Comparison of ENCODE assay signal across 1 cellular context in the genomic region with DNA sequence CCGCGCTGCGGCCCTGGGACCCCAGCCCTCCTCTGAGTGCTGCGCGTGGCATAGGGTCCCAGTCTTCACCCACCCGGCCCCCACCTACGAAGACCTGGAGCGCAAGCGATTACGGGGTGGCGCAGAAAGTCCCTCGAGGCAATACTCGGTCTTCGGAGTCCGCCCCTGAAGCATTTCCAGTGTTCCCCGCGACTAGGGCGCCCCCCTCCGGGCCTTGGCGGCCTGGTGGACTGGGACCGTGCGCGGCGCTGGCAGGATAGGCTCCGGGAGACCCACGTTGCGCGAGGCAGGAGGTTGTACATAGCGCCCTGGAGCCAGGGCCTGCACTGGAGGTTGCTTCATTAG.
TF ChIP-seq lines count a peak whose summit lies in the region.

No MANE protein-coding gene starts in this region.

TF ChIP-seq in GM23338, 12 proteins besides CTCF, POLR2A, EP300 and RAD21:
- TF ChIP-seq, protein P1, sequence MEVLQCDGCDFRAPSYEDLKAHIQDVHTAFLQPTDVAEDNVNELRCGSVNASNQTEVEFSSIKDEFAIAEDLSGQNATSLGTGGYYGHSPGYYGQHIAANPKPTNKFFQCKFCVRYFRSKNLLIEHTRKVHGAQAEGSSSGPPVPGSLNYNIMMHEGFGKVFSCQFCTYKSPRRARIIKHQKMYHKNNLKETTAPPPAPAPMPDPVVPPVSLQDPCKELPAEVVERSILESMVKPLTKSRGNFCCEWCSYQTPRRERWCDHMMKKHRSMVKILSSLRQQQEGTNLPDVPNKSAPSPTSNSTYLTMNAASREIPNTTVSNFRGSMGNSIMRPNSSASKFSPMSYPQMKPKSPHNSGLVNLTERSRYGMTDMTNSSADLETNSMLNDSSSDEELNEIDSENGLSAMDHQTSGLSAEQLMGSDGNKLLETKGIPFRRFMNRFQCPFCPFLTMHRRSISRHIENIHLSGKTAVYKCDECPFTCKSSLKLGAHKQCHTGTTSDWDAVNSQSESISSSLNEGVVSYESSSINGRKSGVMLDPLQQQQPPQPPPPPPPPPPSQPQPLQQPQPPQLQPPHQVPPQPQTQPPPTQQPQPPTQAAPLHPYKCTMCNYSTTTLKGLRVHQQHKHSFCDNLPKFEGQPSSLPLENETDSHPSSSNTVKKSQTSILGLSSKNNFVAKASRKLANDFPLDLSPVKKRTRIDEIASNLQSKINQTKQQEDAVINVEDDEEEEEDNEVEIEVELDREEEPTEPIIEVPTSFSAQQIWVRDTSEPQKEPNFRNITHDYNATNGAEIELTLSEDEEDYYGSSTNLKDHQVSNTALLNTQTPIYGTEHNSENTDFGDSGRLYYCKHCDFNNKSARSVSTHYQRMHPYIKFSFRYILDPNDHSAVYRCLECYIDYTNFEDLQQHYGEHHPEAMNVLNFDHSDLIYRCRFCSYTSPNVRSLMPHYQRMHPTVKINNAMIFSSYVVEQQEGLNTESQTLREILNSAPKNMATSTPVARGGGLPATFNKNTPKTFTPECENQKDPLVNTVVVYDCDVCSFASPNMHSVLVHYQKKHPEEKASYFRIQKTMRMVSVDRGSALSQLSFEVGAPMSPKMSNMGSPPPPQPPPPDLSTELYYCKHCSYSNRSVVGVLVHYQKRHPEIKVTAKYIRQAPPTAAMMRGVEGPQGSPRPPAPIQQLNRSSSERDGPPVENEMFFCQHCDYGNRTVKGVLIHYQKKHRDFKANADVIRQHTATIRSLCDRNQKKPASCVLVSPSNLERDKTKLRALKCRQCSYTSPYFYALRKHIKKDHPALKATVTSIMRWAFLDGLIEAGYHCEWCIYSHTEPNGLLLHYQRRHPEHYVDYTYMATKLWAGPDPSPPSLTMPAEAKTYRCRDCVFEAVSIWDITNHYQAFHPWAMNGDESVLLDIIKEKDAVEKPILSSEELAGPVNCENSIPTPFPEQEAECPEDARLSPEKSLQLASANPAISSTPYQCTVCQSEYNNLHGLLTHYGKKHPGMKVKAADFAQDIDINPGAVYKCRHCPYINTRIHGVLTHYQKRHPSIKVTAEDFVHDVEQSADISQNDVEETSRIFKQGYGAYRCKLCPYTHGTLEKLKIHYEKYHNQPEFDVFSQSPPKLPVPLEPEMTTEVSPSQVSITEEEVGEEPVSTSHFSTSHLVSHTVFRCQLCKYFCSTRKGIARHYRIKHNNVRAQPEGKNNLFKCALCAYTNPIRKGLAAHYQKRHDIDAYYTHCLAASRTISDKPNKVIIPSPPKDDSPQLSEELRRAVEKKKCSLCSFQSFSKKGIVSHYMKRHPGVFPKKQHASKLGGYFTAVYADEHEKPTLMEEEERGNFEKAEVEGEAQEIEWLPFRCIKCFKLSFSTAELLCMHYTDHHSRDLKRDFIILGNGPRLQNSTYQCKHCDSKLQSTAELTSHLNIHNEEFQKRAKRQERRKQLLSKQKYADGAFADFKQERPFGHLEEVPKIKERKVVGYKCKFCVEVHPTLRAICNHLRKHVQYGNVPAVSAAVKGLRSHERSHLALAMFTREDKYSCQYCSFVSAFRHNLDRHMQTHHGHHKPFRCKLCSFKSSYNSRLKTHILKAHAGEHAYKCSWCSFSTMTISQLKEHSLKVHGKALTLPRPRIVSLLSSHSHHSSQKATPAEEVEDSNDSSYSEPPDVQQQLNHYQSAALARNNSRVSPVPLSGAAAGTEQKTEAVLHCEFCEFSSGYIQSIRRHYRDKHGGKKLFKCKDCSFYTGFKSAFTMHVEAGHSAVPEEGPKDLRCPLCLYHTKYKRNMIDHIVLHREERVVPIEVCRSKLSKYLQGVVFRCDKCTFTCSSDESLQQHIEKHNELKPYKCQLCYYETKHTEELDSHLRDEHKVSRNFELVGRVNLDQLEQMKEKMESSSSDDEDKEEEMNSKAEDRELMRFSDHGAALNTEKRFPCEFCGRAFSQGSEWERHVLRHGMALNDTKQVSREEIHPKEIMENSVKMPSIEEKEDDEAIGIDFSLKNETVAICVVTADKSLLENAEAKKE (CRISPR knock-in tag; IDR thresholded peaks at IDR 0.05) = no peak
- TF ChIP-seq ZNF331 (CRISPR knock-in tag; IDR thresholded peaks at IDR 0.05; ENCODE audit: low read depth) (no peak), ZNF114 (CRISPR knock-in tag; IDR thresholded peaks at IDR 0.05) (no peak), EZH2phosphoT487 (IDR thresholded peaks at IDR 0.05; ENCODE audit: unreplicated experiment) (no peak), NANOG (IDR thresholded peaks at IDR 0.05; ENCODE audit: borderline replicate concordance) (no peak), CREB1 (CRISPR knock-in tag; IDR thresholded peaks at IDR 0.05; ENCODE audit: low read depth) (no peak), JUNB (IDR thresholded peaks at IDR 0.05; ENCODE audit: unreplicated experiment) (no peak)
- TF ChIP-seq, protein P2, sequence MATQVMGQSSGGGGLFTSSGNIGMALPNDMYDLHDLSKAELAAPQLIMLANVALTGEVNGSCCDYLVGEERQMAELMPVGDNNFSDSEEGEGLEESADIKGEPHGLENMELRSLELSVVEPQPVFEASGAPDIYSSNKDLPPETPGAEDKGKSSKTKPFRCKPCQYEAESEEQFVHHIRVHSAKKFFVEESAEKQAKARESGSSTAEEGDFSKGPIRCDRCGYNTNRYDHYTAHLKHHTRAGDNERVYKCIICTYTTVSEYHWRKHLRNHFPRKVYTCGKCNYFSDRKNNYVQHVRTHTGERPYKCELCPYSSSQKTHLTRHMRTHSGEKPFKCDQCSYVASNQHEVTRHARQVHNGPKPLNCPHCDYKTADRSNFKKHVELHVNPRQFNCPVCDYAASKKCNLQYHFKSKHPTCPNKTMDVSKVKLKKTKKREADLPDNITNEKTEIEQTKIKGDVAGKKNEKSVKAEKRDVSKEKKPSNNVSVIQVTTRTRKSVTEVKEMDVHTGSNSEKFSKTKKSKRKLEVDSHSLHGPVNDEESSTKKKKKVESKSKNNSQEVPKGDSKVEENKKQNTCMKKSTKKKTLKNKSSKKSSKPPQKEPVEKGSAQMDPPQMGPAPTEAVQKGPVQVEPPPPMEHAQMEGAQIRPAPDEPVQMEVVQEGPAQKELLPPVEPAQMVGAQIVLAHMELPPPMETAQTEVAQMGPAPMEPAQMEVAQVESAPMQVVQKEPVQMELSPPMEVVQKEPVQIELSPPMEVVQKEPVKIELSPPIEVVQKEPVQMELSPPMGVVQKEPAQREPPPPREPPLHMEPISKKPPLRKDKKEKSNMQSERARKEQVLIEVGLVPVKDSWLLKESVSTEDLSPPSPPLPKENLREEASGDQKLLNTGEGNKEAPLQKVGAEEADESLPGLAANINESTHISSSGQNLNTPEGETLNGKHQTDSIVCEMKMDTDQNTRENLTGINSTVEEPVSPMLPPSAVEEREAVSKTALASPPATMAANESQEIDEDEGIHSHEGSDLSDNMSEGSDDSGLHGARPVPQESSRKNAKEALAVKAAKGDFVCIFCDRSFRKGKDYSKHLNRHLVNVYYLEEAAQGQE (IDR thresholded peaks at IDR 0.05; ENCODE audit: unreplicated experiment) = no peak
- TF ChIP-seq, protein P3, sequence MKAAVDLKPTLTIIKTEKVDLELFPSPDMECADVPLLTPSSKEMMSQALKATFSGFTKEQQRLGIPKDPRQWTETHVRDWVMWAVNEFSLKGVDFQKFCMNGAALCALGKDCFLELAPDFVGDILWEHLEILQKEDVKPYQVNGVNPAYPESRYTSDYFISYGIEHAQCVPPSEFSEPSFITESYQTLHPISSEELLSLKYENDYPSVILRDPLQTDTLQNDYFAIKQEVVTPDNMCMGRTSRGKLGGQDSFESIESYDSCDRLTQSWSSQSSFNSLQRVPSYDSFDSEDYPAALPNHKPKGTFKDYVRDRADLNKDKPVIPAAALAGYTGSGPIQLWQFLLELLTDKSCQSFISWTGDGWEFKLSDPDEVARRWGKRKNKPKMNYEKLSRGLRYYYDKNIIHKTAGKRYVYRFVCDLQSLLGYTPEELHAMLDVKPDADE (IDR thresholded peaks at IDR 0.05) = no peak
